In the genomic region with DNA sequence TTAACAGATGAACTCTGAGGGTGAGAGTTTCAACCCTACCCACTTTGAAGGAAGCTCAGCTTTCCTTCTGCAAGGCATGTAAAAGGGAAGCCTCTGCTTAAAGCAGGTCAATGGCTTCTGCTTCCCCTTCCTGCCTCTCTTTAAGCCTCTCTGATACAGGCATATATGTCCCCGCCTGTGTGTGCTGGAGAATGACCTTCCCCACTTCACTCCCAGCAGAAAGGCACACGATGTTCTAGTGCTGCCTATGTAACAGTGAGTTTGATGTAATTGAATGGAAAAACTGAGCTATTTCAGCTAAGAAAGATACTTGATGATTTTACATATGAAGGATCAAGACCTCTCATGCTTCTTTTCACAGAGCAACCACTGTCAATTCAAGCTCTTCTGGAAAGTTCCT, we compare ENCODE assay signal across 26 cellular contexts.
A peak's percentile ranks its signal among the peaks of the same experiment; 100 is the strongest.
DNase-seq lines count a peak whose midpoint lies in the region; ATAC-seq and TF ChIP-seq lines count a peak whose summit lies in the region.
"Had no signal": no experiment of that assay in that cellular context is flagged by ENCODE, and none has a peak within 500 bp of the region (broad histone marks: within the 10 kb centered on the region; RNA-seq: fewer than 3 reads in every experiment).

No MANE protein-coding gene starts in this region.

- no peaks in the 10 kb centered on the region for H3K27me3 Mint-ChIP-seq in nephron progenitor cell (ENCODE audit: low read depth, poor library complexity)
- H3K27me3 Mint-ChIP-seq in type B pancreatic cell, result peaks cover 21% of the 10 kb centered on the region
- H3K27me3 Mint-ChIP-seq in activated CD8-positive, alpha-beta T cell treated with anti-CD3 and anti-CD28 coated beads for 36 hours, result no peaks in the 10 kb centered on the region
- H3K27me3 Mint-ChIP-seq: activated CD4-positive, alpha-beta T cell treated with anti-CD3 and anti-CD28 coated beads, Interleukin-2, amount 10 ng/mL, durations not matched to agents 24 days and 14 days; memory B cell; T-cell had no signal

- ATAC-seq in activated CD8-positive, alpha-beta T cell treated with anti-CD3 and anti-CD28 coated beads for 36 hours, result no peak
- ATAC-seq: activated T-cell treated with anti-CD3 and anti-CD28 coated beads, Interleukin-2, amount 50 U/mL, for 72 hours; K562; T-cell had no signal

- no peak for TF ChIP-seq CTCF in nephron progenitor cell (IDR thresholded peaks at IDR 0.05)
- TF ChIP-seq CTCF in type B pancreatic cell (conservative IDR thresholded peaks at IDR 0.05), result no peak
- TF ChIP-seq CTCF in activated CD8-positive, alpha-beta T cell treated with anti-CD3 and anti-CD28 coated beads for 36 hours (IDR thresholded peaks at IDR 0.05), result no peak

- CTCF ChIA-PET in activated CD8-positive, alpha-beta T cell treated with anti-CD3 and anti-CD28 coated beads for 36 hours (lab: Charles Lee), result interaction anchor here (2.0 kb wide), 1 partner anchor 18 kb away, joined by 4 read pairs; no protein-coding TSS in a partner anchor
- CTCF ChIA-PET in HEK293T (lab: Yijun Ruan, JAX), result no interaction called here

- H3K4me1 Mint-ChIP-seq in nephron progenitor cell (peaks cover 40% of the 10 kb centered on the region), type B pancreatic cell (ENCODE audit: unreplicated experiment) (peaks cover 14% of the 10 kb centered on the region)
- H3K4me1 Mint-ChIP-seq in activated CD8-positive, alpha-beta T cell treated with anti-CD3 and anti-CD28 coated beads for 36 hours (ENCODE audit: low read depth), result no peaks in the 10 kb centered on the region
- H3K4me1 Mint-ChIP-seq: activated CD4-positive, alpha-beta T cell treated with anti-CD3 and anti-CD28 coated beads, Interleukin-2, amount 10 ng/mL, durations not matched to agents 24 days and 14 days; memory B cell; T-cell had no signal

- H3K36me3 Mint-ChIP-seq in nephron progenitor cell (ENCODE audit: low read depth), result no peaks in the 10 kb centered on the region
- H3K36me3 Mint-ChIP-seq in type B pancreatic cell, result no peaks in the 10 kb centered on the region
- H3K36me3 Mint-ChIP-seq in activated CD8-positive, alpha-beta T cell treated with anti-CD3 and anti-CD28 coated beads for 36 hours (ENCODE audit: low read depth), result no peaks in the 10 kb centered on the region
- H3K36me3 Mint-ChIP-seq: memory B cell, T-cell had no signal

- POLR2A ChIA-PET in activated CD8-positive, alpha-beta T cell treated with anti-CD3 and anti-CD28 coated beads for 36 hours (lab: Charles Lee), result no interaction called here
- POLR2A ChIA-PET in HEK293T (lab: Yijun Ruan, JAX), result no interaction called here

- H3K27ac ChIP-seq in caudate nucleus (ENCODE audit: low read depth, low read length), result peak overlapping the region; percentile 29
- H3K27ac ChIP-seq: BLaER1 treated with 17β-estradiol and CSF1 and Interleukin-3, amounts not matched to agents 10 nM and 100 nM; neutrophil; prostate gland; skin epidermis; upper lobe of left lung had no signal

- no peaks in the 10 kb centered on the region for H3K9me3 Mint-ChIP-seq in nephron progenitor cell
- no peaks in the 10 kb centered on the region for H3K9me3 Mint-ChIP-seq in type B pancreatic cell
- no peaks in the 10 kb centered on the region for H3K9me3 Mint-ChIP-seq in activated CD8-positive, alpha-beta T cell treated with anti-CD3 and anti-CD28 coated beads for 36 hours
- H3K9me3 Mint-ChIP-seq: activated CD4-positive, alpha-beta T cell treated with anti-CD3 and anti-CD28 coated beads, Interleukin-2, amount 10 ng/mL, durations not matched to agents 24 days and 14 days; activated T-cell treated with anti-CD3 and anti-CD28 coated beads, Interleukin-2, amount 50 U/mL, for 72 hours; memory B cell; T-cell had no signal

- H3K27ac Mint-ChIP-seq in nephron progenitor cell (peak overlapping the region; percentile 80), type B pancreatic cell (no peak overlapping the region)
- no peak overlapping the region for H3K27ac Mint-ChIP-seq in activated CD8-positive, alpha-beta T cell treated with anti-CD3 and anti-CD28 coated beads for 36 hours
- H3K27ac Mint-ChIP-seq: activated CD4-positive, alpha-beta T cell treated with anti-CD3 and anti-CD28 coated beads, Interleukin-2, amount 10 ng/mL, durations not matched to agents 24 days and 14 days; activated T-cell treated with anti-CD3 and anti-CD28 coated beads, Interleukin-2, amount 50 U/mL, for 72 hours; memory B cell; T-cell had no signal

- intact Hi-C loops in activated CD8-positive, alpha-beta T cell treated with anti-CD3 and anti-CD28 coated beads for 36 hours (cut with micrococcal nuclease), result no loop called here

- peak; percentile 8 for DNase-seq in Ammon's horn (ENCODE audit: low spot score)
- peak; percentile 45 for DNase-seq in NCI-H69 (lab: John Stamatoyannopoulos, UW)
- peak in 1 of 61 donors; percentile 0 for DNase-seq in caudate nucleus (lab: John Stamatoyannopoulos, UW)
- DNase-seq in nephron progenitor cell, result no peak
- no peak for DNase-seq in type B pancreatic cell (ENCODE audit: extremely low spot score, unreplicated experiment)
- no peak for DNase-seq in activated T-cell treated with anti-CD3 and anti-CD28 coated beads for 4 hours
- no peak for DNase-seq in activated CD8-positive, alpha-beta T cell treated with anti-CD3 and anti-CD28 coated beads for 36 hours
- DNase-seq in HEK293T (ENCODE audit: extremely low spot score), result no peak
- DNase-seq: ACHN; activated CD4-positive, alpha-beta T cell treated with anti-CD3 and anti-CD28 coated beads, Interleukin-2, amount 10 ng/mL, durations not matched to agents 24 days and 14 days; activated naive CD4-positive, alpha-beta T cell treated with Interleukin-2 at 50 U/mL for 16 hours; activated T-cell treated with anti-CD3 and anti-CD28 coated beads, Interleukin-2, amount 50 U/mL, for 72 hours; COR-L47; dermis blood vessel endothelial cell; kidney; MM.1S; SHP77 treated with DMSO at 0.1 percent for 48 hours; stimulated activated CD4-positive, alpha-beta T cell treated with anti-CD3 and anti-CD28 coated beads, Interleukin-1b, Interleukin-23, amount 100 ng/mL, for 48 hours; T-cell had no signal

- H3K4me3 Mint-ChIP-seq in nephron progenitor cell (no peak overlapping the region), type B pancreatic cell (no peak overlapping the region)
- no peak overlapping the region for H3K4me3 Mint-ChIP-seq in activated CD8-positive, alpha-beta T cell treated with anti-CD3 and anti-CD28 coated beads for 36 hours
- H3K4me3 Mint-ChIP-seq: activated CD4-positive, alpha-beta T cell treated with anti-CD3 and anti-CD28 coated beads, Interleukin-2, amount 10 ng/mL, durations not matched to agents 24 days and 14 days; activated T-cell treated with anti-CD3 and anti-CD28 coated beads, Interleukin-2, amount 50 U/mL, for 72 hours; memory B cell; T-cell had no signal

TF ChIP-seq in HEK293T, 16 proteins besides CTCF, POLR2A, EP300 and RAD21:
- no peak for TF ChIP-seq HDGF (IDR thresholded peaks at IDR 0.05; ENCODE audit: borderline replicate concordance)
- no peak for TF ChIP-seq FOXM1 (IDR thresholded peaks at IDR 0.05; ENCODE audit: borderline replicate concordance)
- no peak for TF ChIP-seq CTBP1 (IDR thresholded peaks at IDR 0.05; ENCODE audit: borderline replicate concordance)
- TF ChIP-seq ELF4 (IDR thresholded peaks at IDR 0.05), result no peak
- no peak for TF ChIP-seq BHLHE40 (IDR thresholded peaks at IDR 0.05; ENCODE audit: borderline replicate concordance)
- TF ChIP-seq ZNF384 (IDR thresholded peaks at IDR 0.05), result no peak
- TF ChIP-seq SUZ12 (IDR thresholded peaks at IDR 0.05), result no peak
- TF ChIP-seq, protein P1, sequence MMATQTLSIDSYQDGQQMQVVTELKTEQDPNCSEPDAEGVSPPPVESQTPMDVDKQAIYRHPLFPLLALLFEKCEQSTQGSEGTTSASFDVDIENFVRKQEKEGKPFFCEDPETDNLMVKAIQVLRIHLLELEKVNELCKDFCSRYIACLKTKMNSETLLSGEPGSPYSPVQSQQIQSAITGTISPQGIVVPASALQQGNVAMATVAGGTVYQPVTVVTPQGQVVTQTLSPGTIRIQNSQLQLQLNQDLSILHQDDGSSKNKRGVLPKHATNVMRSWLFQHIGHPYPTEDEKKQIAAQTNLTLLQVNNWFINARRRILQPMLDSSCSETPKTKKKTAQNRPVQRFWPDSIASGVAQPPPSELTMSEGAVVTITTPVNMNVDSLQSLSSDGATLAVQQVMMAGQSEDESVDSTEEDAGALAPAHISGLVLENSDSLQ (IDR thresholded peaks at IDR 0.05), result no peak
- TF ChIP-seq NFRKB (IDR thresholded peaks at IDR 0.05), result no peak
- TF ChIP-seq FOXA1 (IDR thresholded peaks at IDR 0.05), result no peak
- no peak for TF ChIP-seq SP1 (IDR thresholded peaks at IDR 0.05)
TF ChIP-seq in HEK293T: peak in this region for 0.

Comparison
In these comparisons a context has a peak if more than half of its experiments do, and no peak if none do; other contexts are left out.
1. DNase-seq: peak in Ammon's horn (single experiment) and NCI-H69 (single experiment); none in nephron progenitor cell (single experiment), type B pancreatic cell (single experiment), activated T-cell treated with anti-CD3 and anti-CD28 coated beads for 4 hours (single experiment), activated CD8-positive, alpha-beta T cell treated with anti-CD3 and anti-CD28 coated beads for 36 hours (single experiment) and HEK293T (single experiment).